ENCODE assay signal across 1 cellular context in genomic region chr16:57478396-57479024, GRCh38.
TF ChIP-seq lines count a peak whose summit lies in the region.

No MANE protein-coding gene starts in this region.

TF ChIP-seq in A549, 52 proteins besides CTCF, POLR2A, EP300 and RAD21 (continued from another document):
- TF ChIP-seq, protein P1, sequence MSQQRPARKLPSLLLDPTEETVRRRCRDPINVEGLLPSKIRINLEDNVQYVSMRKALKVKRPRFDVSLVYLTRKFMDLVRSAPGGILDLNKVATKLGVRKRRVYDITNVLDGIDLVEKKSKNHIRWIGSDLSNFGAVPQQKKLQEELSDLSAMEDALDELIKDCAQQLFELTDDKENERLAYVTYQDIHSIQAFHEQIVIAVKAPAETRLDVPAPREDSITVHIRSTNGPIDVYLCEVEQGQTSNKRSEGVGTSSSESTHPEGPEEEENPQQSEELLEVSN (IDR thresholded peaks at IDR 0.05; ENCODE audit: borderline replicate concordance, low read depth) = no peak
- TF ChIP-seq RNF2 (IDR thresholded peaks at IDR 0.05; ENCODE audit: borderline replicate concordance, low read depth) = no peak
- no peak for TF ChIP-seq EHF (CRISPR knock-in tag; IDR thresholded peaks at IDR 0.05)
- TF ChIP-seq NPAS2 (CRISPR knock-in tag; IDR thresholded peaks at IDR 0.05; ENCODE audit: borderline replicate concordance) = no peak
